Comparison of ENCODE assay signal across 11 cellular contexts in genomic region chr5:56094579-56095361, GRCh38.
DNase-seq lines count a peak whose midpoint lies in the region; ATAC-seq and FAIRE-seq lines count a peak whose summit lies in the region.
"Had no signal": no experiment of that assay in that cellular context is flagged by ENCODE, and none has a peak within 500 bp of the region (broad histone marks: within the 10 kb centered on the region; RNA-seq: fewer than 3 reads in every experiment).

No MANE protein-coding gene starts in this region.

- no peaks in the 10 kb centered on the region for H3K36me3 Mint-ChIP-seq in immature natural killer cell

- peaks cover 0 to 7% (median 1%) of the 10 kb centered on the region in 3 donors for H3K27me3 Mint-ChIP-seq in immature natural killer cell (ENCODE audit: low read depth in 3 of 3)

- no peaks in the 10 kb centered on the region for H3K9me3 ChIP-seq in small intestine (ENCODE audit: control insufficient read depth, low read depth)
- H3K9me3 ChIP-seq: adrenal gland, BE2C had no signal

- no peaks in the 10 kb centered on the region for H3K9me3 Mint-ChIP-seq in immature natural killer cell

- DNase-seq in GM18507 (ENCODE audit: extremely low spot score, insufficient read length, low read depth): no peak
- peak; percentile 50 to 81 for DNase-seq in activated CD4-positive, alpha-beta T cell treated with anti-CD3 and anti-CD28 coated beads, Interleukin-2, amount 50 U/mL, for 24 hours (ENCODE audit: low read depth in 1 of 2, low spot score in 1 of 2)
- DNase-seq in stimulated activated CD4-positive, alpha-beta T cell treated with anti-CD3 and anti-CD28 coated beads, Interleukin-15, amount 100 ng/mL, for 24 hours: peak; percentile 89
- no peak for DNase-seq in small intestine
- DNase-seq in immature natural killer cell: no peak
- no peak for DNase-seq in inferior parietal cortex (ENCODE audit: extremely low spot score)
- DNase-seq in NCI-H1930 (lab: John Stamatoyannopoulos, UW): no peak
- DNase-seq: adrenal gland, BE2C, PC-9 had no signal

- no peaks in the 10 kb centered on the region for H3K36me3 ChIP-seq in small intestine (ENCODE audit: control insufficient read depth in 2 of 2, insufficient read depth in 2 of 2, low read length in 2 of 2)
- H3K36me3 ChIP-seq: adrenal gland, BE2C had no signal

- WGBS in small intestine, 3 donors: 85 to 90% (median 89%) methylated on average over 10 of the region's 10 CpGs

- H3K4me3 Mint-ChIP-seq in immature natural killer cell: no peak overlapping the region

- H3K4me3 ChIP-seq in small intestine (ENCODE audit: low read depth in 1 of 2, low read length in 2 of 2): no peak overlapping the region
- H3K4me3 ChIP-seq: adrenal gland, PC-9 had no signal

- no peaks in the 10 kb centered on the region for H3K4me1 ChIP-seq in small intestine (ENCODE audit: control insufficient read depth in 2 of 2, insufficient read depth in 1 of 2, low read depth in 1 of 2, low read length in 1 of 2)

- H3K27me3 ChIP-seq in small intestine (ENCODE audit: control insufficient read depth in 2 of 2, insufficient read depth in 2 of 2, low read length in 2 of 2): no peaks in the 10 kb centered on the region
- H3K27me3 ChIP-seq: adrenal gland, BE2C had no signal

- H3K27ac Mint-ChIP-seq in immature natural killer cell: no peak overlapping the region

- peak; percentile 4 for ATAC-seq in HG02973 (IDR thresholded peaks at IDR 0.05; ENCODE audit: unreplicated experiment)

- peak; percentile 67 for FAIRE-seq in GM18507 (lab: Jason Lieb, UNC)
- FAIRE-seq in small intestine (lab: Jason Lieb, UNC): no peak

- H3K27ac ChIP-seq in small intestine (ENCODE audit: low read depth in 1 of 2, low read length in 1 of 2): no peak overlapping the region
- H3K27ac ChIP-seq: adrenal gland, PC-9 had no signal

- H3K4me1 Mint-ChIP-seq in immature natural killer cell: no peaks in the 10 kb centered on the region

Comparison
In these comparisons a context has a peak if more than half of its experiments do, and no peak if none do; other contexts are left out.
1. DNase-seq: peak in activated CD4-positive, alpha-beta T cell treated with anti-CD3 and anti-CD28 coated beads, Interleukin-2, amount 50 U/mL, for 24 hours (2 of 2) and stimulated activated CD4-positive, alpha-beta T cell treated with anti-CD3 and anti-CD28 coated beads, Interleukin-15, amount 100 ng/mL, for 24 hours (single experiment); none in GM18507 (single experiment), small intestine (single experiment), immature natural killer cell (0 of 3), inferior parietal cortex (single experiment) and NCI-H1930 (0 of 2).